9 cellular contexts compared by ENCODE assay signal in genomic region chr12:75482636-75483035, GRCh38. TPM values are rescaled to one million over a fixed set of nuclear protein-coding genes. Genes with fewer than 3 reads are reported as not detected.
DNase-seq lines count a peak whose midpoint lies in the region; ATAC-seq and TF ChIP-seq lines count a peak whose summit lies in the region.
"Had no signal": no experiment of that assay in that cellular context is flagged by ENCODE, and none has a peak within 500 bp of the region (broad histone marks: within the 10 kb centered on the region; RNA-seq: fewer than 3 reads in every experiment).

No MANE protein-coding gene starts in this region.

- peaks cover 29% of the 10 kb centered on the region for H3K36me3 Mint-ChIP-seq in T-cell

- no peaks in the 10 kb centered on the region for H3K27me3 ChIP-seq in ACC112 (ENCODE audit: insufficient read depth, low read length)
- H3K27me3 ChIP-seq in left lung = no peaks in the 10 kb centered on the region
- H3K27me3 ChIP-seq: SJSA1 had no signal

- H3K27ac Mint-ChIP-seq in T-cell = peak overlapping the region; percentile 95 to 98

- peaks cover 10% of the 10 kb centered on the region; the same call in 1 of the 2 replicates for H3K36me3 ChIP-seq in ACC112 (ENCODE audit: insufficient read depth, low read length)
- H3K36me3 ChIP-seq in left lung = no peaks in the 10 kb centered on the region

- H3K4me3 ChIP-seq in ACC112 (ENCODE audit: low read depth, low read length) (peak overlapping the region; percentile 92), left lung (peak overlapping the region in 1 of 2 donors; percentile 34)

- DNase-seq in GM13977 (ENCODE audit: low spot score) (peak; percentile 17), T-cell (peak in 1 of 34 experiments; percentile 42), left lung (no peak), NCI-H345 treated with DMSO at 0.1 percent for 48 hours (lab: John Stamatoyannopoulos, UW; ENCODE audit: unreplicated experiment) (no peak), GM19240 (ENCODE audit: insufficient read length, low spot score) (no peak), LoVo (ENCODE audit: low spot score) (no peak)

- H3K4me3 Mint-ChIP-seq in T-cell = peak overlapping the region; percentile 96 to 98 (median 98)

- H3K4me1 ChIP-seq in ACC112 (ENCODE audit: control insufficient read depth, insufficient read depth, low read length, unreplicated experiment) = peaks cover 48% of the 10 kb centered on the region
- H3K4me1 ChIP-seq in left lung = peaks cover 0 to 64% of the 10 kb centered on the region in 2 donors

- no peaks in the 10 kb centered on the region for H3K9me3 ChIP-seq in left lung
- H3K9me3 ChIP-seq: SJSA1 had no signal

- CTCF ChIA-PET in T-cell (lab: Charles Lee) = interaction anchor here (0.5 to 7.4 kb wide), 14 partner anchors 12 to 442 kb away, joined by 3 to 63 read pairs (median 15); partner anchors contain the start of genes KRR1 (in 2 of the 2) and GLIPR1L2 (in 1 of the 2)

- intact Hi-C loops in left lung (cut with DNase I) = no loop called here

- peaks cover 71 to 88% (median 87%) of the 10 kb centered on the region in 3 donors for H3K4me1 Mint-ChIP-seq in T-cell

- no peaks in the 10 kb centered on the region for H3K27me3 Mint-ChIP-seq in T-cell

- no peak overlapping the region for H2AFZ ChIP-seq in ACC112 (ENCODE audit: low read length, unreplicated experiment)

- peak overlapping the region; percentile 97 for H3K27ac ChIP-seq in ACC112 (ENCODE audit: low read depth, low read length)
- peak overlapping the region; percentile 83 to 93 for H3K27ac ChIP-seq in left lung

- ATAC-seq in T-cell (replicated peaks in 1 of 4) (no peak), left lung (no peak), GM21367 (IDR thresholded peaks at IDR 0.05; ENCODE audit: unreplicated experiment) (no peak)

- TF ChIP-seq CTCF in GM13977 (IDR thresholded peaks at IDR 0.05; ENCODE audit: extremely low read depth, insufficient read depth, missing control alignments) (no peak), left lung (IDR thresholded peaks at IDR 0.05) (no peak)

- no peaks in the 10 kb centered on the region for H3K9me3 Mint-ChIP-seq in T-cell

- H3K79me2 ChIP-seq in ACC112 (ENCODE audit: control insufficient read depth, insufficient read depth, low read length, unreplicated experiment) = peaks cover 62% of the 10 kb centered on the region

- in situ Hi-C loops in GM13977 (cut with MboI; ENCODE audit: low pct_unique_long_range_greater_than_20kb, low sequenced_read_pairs, unreplicated experiment) = no loop called here

- POLR2A ChIA-PET in T-cell (lab: Charles Lee) = interaction anchor here (1.2 to 3.2 kb wide), 3 partner anchors 11 to 29 kb away, joined by 4 to 10 read pairs (median 5); partner anchors contain the start of gene KRR1 (in 2 of the 2)

RNA-seq across cellular contexts. Expression of gene GLIPR1, which starts 2.1 kb away (rescaled TPM):
- total RNA-seq in T-cell = 100 to 1,000 TPM in 1 of 5 donors, 10 to 100 TPM in 4; 42.9 to 102 (median 53.5) TPM
- total RNA-seq in left lung = 10 to 100 TPM; 35.3 to 68.2 TPM

RNA-seq across cellular contexts. Expression of gene KRR1, which starts 28.8 kb away (rescaled TPM):
- 100 to 1,000 TPM in 2 of 5 donors, 10 to 100 TPM in 3; 53.7 to 122 (median 66.5) TPM for total RNA-seq in T-cell
- total RNA-seq in left lung = 10 to 100 TPM; 37.5 to 42.0 TPM
